1 cellular context compared by ENCODE assay signal in genomic region chr20:31603822-31604566, GRCh38.
TF ChIP-seq lines count a peak whose summit lies in the region.

No MANE protein-coding gene starts in this region.

TF ChIP-seq in HEK293, 187 proteins besides CTCF, POLR2A, EP300 and RAD21 (continued from another document):
- TF ChIP-seq, protein P1, sequence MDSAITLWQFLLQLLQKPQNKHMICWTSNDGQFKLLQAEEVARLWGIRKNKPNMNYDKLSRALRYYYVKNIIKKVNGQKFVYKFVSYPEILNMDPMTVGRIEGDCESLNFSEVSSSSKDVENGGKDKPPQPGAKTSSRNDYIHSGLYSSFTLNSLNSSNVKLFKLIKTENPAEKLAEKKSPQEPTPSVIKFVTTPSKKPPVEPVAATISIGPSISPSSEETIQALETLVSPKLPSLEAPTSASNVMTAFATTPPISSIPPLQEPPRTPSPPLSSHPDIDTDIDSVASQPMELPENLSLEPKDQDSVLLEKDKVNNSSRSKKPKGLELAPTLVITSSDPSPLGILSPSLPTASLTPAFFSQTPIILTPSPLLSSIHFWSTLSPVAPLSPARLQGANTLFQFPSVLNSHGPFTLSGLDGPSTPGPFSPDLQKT (IDR thresholded peaks at IDR 0.05; ENCODE audit: borderline replicate concordance, low read depth, low read length) = no peak
- TF ChIP-seq ZNF626 (tag by site-specific recombination; IDR thresholded peaks at IDR 0.05) = no peak
TF ChIP-seq in HEK293: peak in this region for 32.
